ENCODE assay signal across 14 cellular contexts in the genomic region with DNA sequence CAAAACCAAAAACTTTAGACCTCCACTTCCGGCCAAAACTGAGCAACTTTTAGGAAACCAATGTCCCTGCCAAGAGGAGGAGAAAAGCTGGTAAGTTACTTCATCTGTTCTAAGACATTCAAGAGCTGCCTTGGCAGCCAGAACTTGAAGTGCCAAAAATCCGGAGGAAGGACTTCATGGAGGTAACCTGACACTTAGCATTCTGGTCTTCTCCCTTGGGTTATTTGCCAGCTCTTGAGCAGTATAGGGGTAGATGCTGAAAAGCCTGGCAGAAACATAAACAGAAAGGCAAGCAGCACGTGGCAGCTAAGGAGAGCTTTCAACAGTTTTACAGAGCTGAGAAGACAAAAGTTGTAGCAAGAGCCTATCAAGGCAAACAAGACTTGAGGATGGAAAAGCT. TPM values are rescaled to one million over a fixed set of nuclear protein-coding genes. Genes with fewer than 3 reads are reported as not detected.
DNase-seq lines count a peak whose midpoint lies in the region; TF ChIP-seq lines count a peak whose summit lies in the region.
"Had no signal": no experiment of that assay in that cellular context is flagged by ENCODE, and none has a peak within 500 bp of the region (broad histone marks: within the 10 kb centered on the region; RNA-seq: fewer than 3 reads in every experiment).

No MANE protein-coding gene starts in this region.

- H3K4me3 Mint-ChIP-seq in T-helper 1 cell treated with Interleukin-12 subunit alpha and Interleukin-12 subunit beta and Interleukin-4 antibody, amounts not matched to agents 30 μg/mL and 1 μg/mL, for 36 hours = no peak overlapping the region
- H3K4me3 Mint-ChIP-seq: activated CD4-positive, alpha-beta T cell treated with anti-CD3 and anti-CD28 coated beads, Interleukin-2, amount 10 ng/mL, durations not matched to agents 7 days and 5 days had no signal

- H3K9ac ChIP-seq in parathyroid adenoma = no peak overlapping the region

- TF ChIP-seq CTCF in fibroblast of mammary gland (conservative IDR thresholded peaks at IDR 0.05; ENCODE audit: control insufficient read depth, insufficient read depth, low read depth, low read length) (no peak), parathyroid adenoma (IDR thresholded peaks at IDR 0.05) (no peak)

- H3K27ac ChIP-seq in parathyroid adenoma = no peak overlapping the region
- H3K27ac ChIP-seq: A549, esophagus squamous epithelium had no signal

- H3K36me3 ChIP-seq in parathyroid adenoma (ENCODE audit: control insufficient read depth, insufficient read depth, low read length) = no peaks in the 10 kb centered on the region
- H3K36me3 ChIP-seq: esophagus squamous epithelium had no signal

- peak overlapping the region; percentile 39 for H3K4me2 ChIP-seq in parathyroid adenoma (ENCODE audit: low read length)
- H3K4me2 ChIP-seq: A549 had no signal

- no peaks in the 10 kb centered on the region for H3K9me3 ChIP-seq in parathyroid adenoma (ENCODE audit: control insufficient read depth, low read length)
- H3K9me3 ChIP-seq: A549, esophagus squamous epithelium had no signal

- no peaks in the 10 kb centered on the region for H3K27me3 Mint-ChIP-seq in T-helper 1 cell treated with Interleukin-12 subunit alpha and Interleukin-12 subunit beta and Interleukin-4 antibody, amounts not matched to agents 30 μg/mL and 1 μg/mL, for 36 hours (ENCODE audit: low read depth)

- H3K9me3 Mint-ChIP-seq in T-helper 1 cell treated with Interleukin-12 subunit alpha and Interleukin-12 subunit beta and Interleukin-4 antibody, amounts not matched to agents 30 μg/mL and 1 μg/mL, for 36 hours = no peaks in the 10 kb centered on the region

- peak overlapping the region; percentile 50 for H3K27ac Mint-ChIP-seq in T-helper 1 cell treated with Interleukin-12 subunit alpha and Interleukin-12 subunit beta and Interleukin-4 antibody, amounts not matched to agents 30 μg/mL and 1 μg/mL, for 36 hours
- H3K27ac Mint-ChIP-seq: activated CD4-positive, alpha-beta T cell treated with anti-CD3 and anti-CD28 coated beads, Interleukin-2, amount 10 ng/mL, durations not matched to agents 7 days and 5 days had no signal

- H3K4me1 Mint-ChIP-seq in T-helper 1 cell treated with Interleukin-12 subunit alpha and Interleukin-12 subunit beta and Interleukin-4 antibody, amounts not matched to agents 30 μg/mL and 1 μg/mL, for 36 hours (ENCODE audit: low read depth) = peaks cover 43% of the 10 kb centered on the region

- H3K79me2 ChIP-seq in parathyroid adenoma = no peaks in the 10 kb centered on the region

- DNase-seq in T-helper 1 cell = no peak
- DNase-seq in M059J (ENCODE audit: low read depth) = peak; percentile 87
- peak; percentile 57 for DNase-seq in fibroblast of mammary gland (ENCODE audit: low read depth)
- DNase-seq in COR-L47 (lab: John Stamatoyannopoulos, UW) = no peak
- DNase-seq in NOMO-1 (lab: John Stamatoyannopoulos, UW; ENCODE audit: unreplicated experiment in 2 of 2) = no peak
- DNase-seq in stimulated activated CD4-positive, alpha-beta T cell treated with anti-CD3 and anti-CD28 coated beads, Interleukin-4, amount 100 ng/mL, for 4 hours = no peak
- DNase-seq: activated CD4-positive, alpha-beta T cell treated with anti-CD3 and anti-CD28 coated beads, Interleukin-2, amount 10 ng/mL, durations not matched to agents 7 days and 5 days; activated effector memory CD4-positive, alpha-beta T cell treated with Interleukin-2 at 50 U/mL for 16 hours; esophagus squamous epithelium; NCI-H1694; SW 1271 had no signal

- H3K4me3 ChIP-seq in fibroblast of mammary gland (ENCODE audit: control insufficient read depth, low read depth, low read length) (no peak overlapping the region), parathyroid adenoma (ENCODE audit: low read depth, low read length) (no peak overlapping the region)
- H3K4me3 ChIP-seq: A549, esophagus squamous epithelium had no signal

- peaks cover 17% of the 10 kb centered on the region for H3K36me3 Mint-ChIP-seq in T-helper 1 cell treated with Interleukin-12 subunit alpha and Interleukin-12 subunit beta and Interleukin-4 antibody, amounts not matched to agents 30 μg/mL and 1 μg/mL, for 36 hours (ENCODE audit: low read depth)

- no peak overlapping the region for H2AFZ ChIP-seq in parathyroid adenoma

- H3K27me3 ChIP-seq in parathyroid adenoma (ENCODE audit: control insufficient read depth, insufficient read depth, low read length) = no peaks in the 10 kb centered on the region
- H3K27me3 ChIP-seq: esophagus squamous epithelium had no signal

- peaks cover 3% of the 10 kb centered on the region for H3K4me1 ChIP-seq in parathyroid adenoma
- H3K4me1 ChIP-seq: A549 had no signal

RNA-seq across cellular contexts. Expression of a gene that starts 53.2 kb away (rescaled TPM):
- total RNA-seq in M059J (2014; rRNA removed; shearing (Covaris generic)) = 10.1 and 11.1 TPM in 2 replicates

Comparison
In these comparisons a context has a peak if more than half of its experiments do, and no peak if none do; other contexts are left out.
1. DNase-seq: peak in M059J (single experiment) and fibroblast of mammary gland (single experiment); none in T-helper 1 cell (0 of 5), COR-L47 (single experiment), NOMO-1 (0 of 2) and stimulated activated CD4-positive, alpha-beta T cell treated with anti-CD3 and anti-CD28 coated beads, Interleukin-4, amount 100 ng/mL, for 4 hours (0 of 2).